19 cellular contexts compared by ENCODE assay signal in the genomic region with DNA sequence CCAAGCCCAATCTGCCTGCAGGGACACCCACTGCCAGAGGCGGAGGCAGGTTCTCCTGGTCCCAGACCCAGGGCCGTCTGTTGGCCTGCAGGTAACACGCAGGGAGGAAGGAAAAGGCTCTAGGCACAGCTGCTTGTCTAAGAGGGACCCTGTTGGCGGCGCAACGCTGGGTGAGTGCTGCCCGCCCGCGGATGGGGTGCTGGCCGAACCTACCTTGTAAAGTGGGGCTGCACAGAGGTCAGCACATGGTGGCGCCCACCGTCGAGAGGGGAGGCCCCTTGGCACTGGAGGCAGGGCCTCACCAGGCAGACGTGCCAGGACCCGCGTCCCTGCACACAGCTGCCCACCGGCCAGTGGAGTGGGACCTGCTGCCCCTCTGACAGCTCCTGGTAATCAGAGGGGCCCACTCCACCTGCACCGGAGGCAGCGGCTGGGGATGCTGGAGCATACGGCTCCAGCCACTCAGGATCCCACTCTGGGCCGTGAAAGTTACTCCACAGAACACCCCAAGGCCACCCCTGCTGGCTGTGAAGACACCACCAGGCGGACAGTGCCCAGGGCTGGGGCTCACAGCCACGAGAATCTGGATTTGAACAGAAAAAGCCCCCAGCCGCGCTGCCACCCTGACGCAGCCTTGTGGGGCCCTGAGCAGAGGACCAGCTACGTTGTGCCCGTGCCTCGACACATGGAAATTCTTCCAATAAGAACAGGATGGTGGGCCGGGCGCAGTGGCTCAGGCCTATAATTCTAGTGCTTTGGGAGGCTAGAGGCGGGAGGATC. TPM values are rescaled to one million over a fixed set of nuclear protein-coding genes. Genes with fewer than 3 reads are reported as not detected.
"Had no signal": no experiment of that assay in that cellular context is flagged by ENCODE, and none has a peak within 500 bp of the region (broad histone marks: within the 10 kb centered on the region; RNA-seq: fewer than 3 reads in every experiment).

No MANE protein-coding gene starts in this region.

- H3K4me2 ChIP-seq: neural progenitor cell had no signal

- H3K36me3 Mint-ChIP-seq: immature natural killer cell had no signal

- H3K27ac ChIP-seq: heart right ventricle, neural progenitor cell, prostate gland, tibial artery, WERI-Rb-1 had no signal

- H3K27ac Mint-ChIP-seq: activated naive CD4-positive, alpha-beta T cell treated with anti-CD3 and anti-CD28 coated beads for 36 hours; activated naive CD8-positive, alpha-beta T cell treated with anti-CD3 and anti-CD28 coated beads, Interleukin-2, amount 50 U/mL, for 24 hours; activated T-cell treated with anti-CD3 and anti-CD28 coated beads, Interleukin-2, amount 50 U/mL, for 24 hours; activated T-helper 17 cell treated with anti-CD3 and anti-CD28 coated beads, Interleukin-2, amount 50 U/mL, for 72 hours; immature natural killer cell; neural progenitor cell; T-cell; T-helper 2 cell treated with Interferon-gamma antibody and Interleukin-4, amounts not matched to agents 5 μg/mL and 100 μg/mL, for 36 hours had no signal

- H3K4me1 ChIP-seq: neural progenitor cell, prostate gland, tibial artery had no signal

- H2AFZ ChIP-seq: neural progenitor cell had no signal

- H3K4me1 Mint-ChIP-seq: activated T-helper 17 cell treated with anti-CD3 and anti-CD28 coated beads, Interleukin-2, amount 50 U/mL, for 72 hours; immature natural killer cell; stimulated activated naive CD8-positive, alpha-beta T cell treated with anti-CD3 and anti-CD28 coated beads, Interleukin-15, amount 100 ng/mL, for 72 hours had no signal

- H3K9me3 Mint-ChIP-seq: activated naive CD4-positive, alpha-beta T cell treated with anti-CD3 and anti-CD28 coated beads for 36 hours; activated naive CD8-positive, alpha-beta T cell treated with anti-CD3 and anti-CD28 coated beads, Interleukin-2, amount 50 U/mL, for 24 hours; activated T-cell treated with anti-CD3 and anti-CD28 coated beads, Interleukin-2, amount 50 U/mL, for 24 hours; activated T-helper 17 cell treated with anti-CD3 and anti-CD28 coated beads, Interleukin-2, amount 50 U/mL, for 72 hours; immature natural killer cell; naive thymus-derived CD4-positive, alpha-beta T cell; stimulated activated naive CD8-positive, alpha-beta T cell treated with anti-CD3 and anti-CD28 coated beads, Interleukin-15, amount 100 ng/mL, for 72 hours; T-cell; T-helper 2 cell treated with Interferon-gamma antibody and Interleukin-4, amounts not matched to agents 5 μg/mL and 100 μg/mL, for 36 hours had no signal

- ATAC-seq: activated naive CD8-positive, alpha-beta T cell treated with anti-CD3 and anti-CD28 coated beads, Interleukin-2, amount 50 U/mL, for 24 hours; activated T-helper 17 cell treated with anti-CD3 and anti-CD28 coated beads, Interleukin-2, amount 50 U/mL, for 72 hours; naive thymus-derived CD4-positive, alpha-beta T cell; stimulated activated naive CD8-positive, alpha-beta T cell treated with anti-CD3 and anti-CD28 coated beads, Interleukin-15, amount 100 ng/mL, for 72 hours; T-cell had no signal

- H3K36me3 ChIP-seq: neural progenitor cell, prostate gland, WERI-Rb-1 had no signal

- DNase-seq: activated CD4-positive, alpha-beta T cell treated with anti-CD3 and anti-CD28 coated beads for 1 hour; activated CD4-positive, alpha-beta T cell treated with anti-CD3 and anti-CD28 coated beads, Interleukin-2, amount 50 U/mL, for 1 hour; activated naive CD4-positive, alpha-beta T cell treated with anti-CD3 and anti-CD28 coated beads for 36 hours; activated naive CD8-positive, alpha-beta T cell treated with anti-CD3 and anti-CD28 coated beads, Interleukin-2, amount 50 U/mL, for 24 hours; activated T-cell treated with anti-CD3 and anti-CD28 coated beads, Interleukin-2, amount 50 U/mL, for 24 hours; immature natural killer cell; kidney glomerular epithelial cell; naive thymus-derived CD4-positive, alpha-beta T cell; stimulated activated CD4-positive, alpha-beta T cell treated with anti-CD3 and anti-CD28 coated beads, Interleukin-1b, Interleukin-23, amount 100 ng/mL, for 48 hours; stimulated activated naive CD8-positive, alpha-beta T cell treated with anti-CD3 and anti-CD28 coated beads, Interleukin-15, amount 100 ng/mL, for 72 hours; T-cell; tibial artery; WERI-Rb-1 had no signal

- H3K4me3 ChIP-seq: heart right ventricle, neural progenitor cell, prostate gland, tibial artery had no signal

- H3K4me3 Mint-ChIP-seq: activated naive CD4-positive, alpha-beta T cell treated with anti-CD3 and anti-CD28 coated beads for 36 hours; activated naive CD8-positive, alpha-beta T cell treated with anti-CD3 and anti-CD28 coated beads, Interleukin-2, amount 50 U/mL, for 24 hours; activated T-cell treated with anti-CD3 and anti-CD28 coated beads, Interleukin-2, amount 50 U/mL, for 24 hours; activated T-helper 17 cell treated with anti-CD3 and anti-CD28 coated beads, Interleukin-2, amount 50 U/mL, for 72 hours; immature natural killer cell; naive thymus-derived CD4-positive, alpha-beta T cell; neural progenitor cell; stimulated activated naive CD8-positive, alpha-beta T cell treated with anti-CD3 and anti-CD28 coated beads, Interleukin-15, amount 100 ng/mL, for 72 hours; T-cell; T-helper 2 cell treated with Interferon-gamma antibody and Interleukin-4, amounts not matched to agents 5 μg/mL and 100 μg/mL, for 36 hours had no signal

- H3K9me3 ChIP-seq: prostate gland, tibial artery had no signal

RNA-seq across cellular contexts. Expression of a gene that starts 24.0 kb away (rescaled TPM):
- total RNA-seq: activated naive CD4-positive, alpha-beta T cell treated with anti-CD3 and anti-CD28 coated beads for 36 hours; activated T-helper 17 cell treated with anti-CD3 and anti-CD28 coated beads, Interleukin-2, amount 50 U/mL, for 72 hours; epithelial cell of proximal tubule had no signal
